In genomic region chr2:96154506-96155380, GRCh38 we compare ENCODE assay signal across 1 cellular context.
A peak's percentile ranks its signal among the peaks of the same experiment; 100 is the strongest.
TF ChIP-seq lines count a peak whose summit lies in the region.

No MANE protein-coding gene starts in this region.

TF ChIP-seq in K562, 482 proteins besides CTCF, POLR2A, EP300 and RAD21:
- TF ChIP-seq CBX8 (IDR thresholded peaks at IDR 0.05; ENCODE audit: borderline replicate concordance, extremely low read depth, low read depth, low read length, poor library complexity, severe bottlenecking), result no peak
- no peak for TF ChIP-seq RBM25 (IDR thresholded peaks at IDR 0.05; ENCODE audit: low read depth, low read length, severe bottlenecking)
- TF ChIP-seq MTA1 (IDR thresholded peaks at IDR 0.05; ENCODE audit: borderline replicate concordance), result no peak
- peak; percentile 70 for TF ChIP-seq BHLHE40 (IDR thresholded peaks at IDR 0.05; ENCODE audit: low read length)
- TF ChIP-seq PRMT5 (CRISPR knock-in tag; IDR thresholded peaks at IDR 0.05), result no peak
- no peak for TF ChIP-seq HDAC1 (IDR thresholded peaks at IDR 0.05)
